ENCODE assay signal across 7 cellular contexts in genomic region chr4:153684182-153685073, GRCh38. TPM values are rescaled to one million over a fixed set of nuclear protein-coding genes. Genes with fewer than 3 reads are reported as not detected.
DNase-seq lines count a peak whose midpoint lies in the region; ATAC-seq and TF ChIP-seq lines count a peak whose summit lies in the region.

TSS of gene TLR2 (plus strand) at chr4:153684280. CDS start at chr4:153702908, 18,628 bp downstream.

- DNase-seq in OCI-LY7 (ENCODE audit: low spot score) (no peak), Right ventricle myocardium superior (peak; percentile 88), posterior cingulate gyrus (peak in 8 of 10 donors; percentile 17 to 88 (median 34)), type B pancreatic cell (ENCODE audit: extremely low spot score, unreplicated experiment) (peak; percentile 73)
- DNase-seq in activated gamma-delta T cell treated with anti-CD3 and anti-CD28 coated beads, Interleukin-2, amount 50 U/mL, for 16 hours (ENCODE audit: low read depth) = peak; percentile 38

- H3K36me3 Mint-ChIP-seq in type B pancreatic cell = peaks cover 5% of the 10 kb centered on the region

- intact Hi-C loops in OCI-LY7 (cut with micrococcal nuclease; ENCODE audit: unreplicated experiment) (no loop called here), Right ventricle myocardium superior (cut with DNase I) (no loop called here), posterior cingulate gyrus (cut with DNase I) (no loop called here)

- H3K27ac ChIP-seq in OCI-LY7 (ENCODE audit: low read depth, low read length, poor library complexity, severe bottlenecking) = no peak within 1 kb of the TSS

- ATAC-seq in GM18858 (IDR thresholded peaks at IDR 0.05; ENCODE audit: unreplicated experiment) (peak; percentile 91), HG02852 (IDR thresholded peaks at IDR 0.05; ENCODE audit: unreplicated experiment) (peak; percentile 93), Right ventricle myocardium superior (ENCODE audit: poor library complexity) (peak; percentile 92)

- peak within 1 kb of the TSS; percentile 5; the same call in 1 of the 2 replicates for H3K4me2 ChIP-seq in OCI-LY7 (ENCODE audit: low read length)

- no peak within 1 kb of the TSS for H3K4me3 ChIP-seq in OCI-LY7 (ENCODE audit: low read depth, low read length, poor library complexity, severe bottlenecking)

- no peaks in the 10 kb centered on the region for H4K20me1 ChIP-seq in OCI-LY7 (ENCODE audit: insufficient read depth, low read length)

- TF ChIP-seq CTCF in OCI-LY7 (conservative IDR thresholded peaks at IDR 0.05; ENCODE audit: low read length) (no peak), type B pancreatic cell (conservative IDR thresholded peaks at IDR 0.05) (no peak)

- no peaks in the 10 kb centered on the region for H3K36me3 ChIP-seq in OCI-LY7 (ENCODE audit: insufficient read depth, low read length)

- no peak within 1 kb of the TSS for H2AFZ ChIP-seq in OCI-LY7 (ENCODE audit: low read length)

- peaks cover 9% of the 10 kb centered on the region for H3K9me3 Mint-ChIP-seq in type B pancreatic cell

- peaks cover 37% of the 10 kb centered on the region for H3K27me3 Mint-ChIP-seq in type B pancreatic cell

- POLR2A ChIA-PET in OCI-LY7 (lab: Charles Lee) = no interaction called here

- no peaks in the 10 kb centered on the region for H3K79me2 ChIP-seq in OCI-LY7 (ENCODE audit: insufficient read depth, low read depth, low read length)

- no TSS peak for BruUV-seq in OCI-LY7 (replicated peaks; lab: Mats Ljungman, UMichigan)

- no peak within 1 kb of the TSS for H3K27ac Mint-ChIP-seq in type B pancreatic cell

- peak within 1 kb of the TSS; percentile 88 for H3K4me3 Mint-ChIP-seq in type B pancreatic cell

- no peaks in the 10 kb centered on the region for H3K4me1 ChIP-seq in OCI-LY7 (ENCODE audit: insufficient read depth, low read length, poor library complexity, severe bottlenecking)

- peaks cover 6% of the 10 kb centered on the region for H3K4me1 Mint-ChIP-seq in type B pancreatic cell (ENCODE audit: unreplicated experiment)

- 0 out of 2 replicates have a peak, but pooled peaks cover 3% of the 10 kb centered on the region for H3K9me3 ChIP-seq in OCI-LY7 (ENCODE audit: low read length)

- no peaks in the 10 kb centered on the region for H3K9me2 ChIP-seq in OCI-LY7 (ENCODE audit: insufficient read depth, low read length)

- CTCF ChIA-PET in OCI-LY7 (lab: Charles Lee; ENCODE audit: unreplicated experiment) = no interaction called here

RNA-seq across cellular contexts. Expression of gene TLR2, which starts in this region (rescaled TPM):
- total RNA-seq in OCI-LY7 (2014; rRNA removed; shearing (Covaris generic)) = 0.28 and 1.5 TPM in 2 replicates
- total RNA-seq in OCI-LY7 (2022) (not detected in 2 replicates), Right ventricle myocardium superior (3.5 TPM), type B pancreatic cell (ENCODE audit: low replicate concordance) (0.74 and 1.2 TPM in 2 replicates)
